In genomic region chr5:27140831-27141230, GRCh38 we compare ENCODE assay signal across 32 cellular contexts.
"Had no signal": no experiment of that assay in that cellular context is flagged by ENCODE, and none has a peak within 500 bp of the region (broad histone marks: within the 10 kb centered on the region; RNA-seq: fewer than 3 reads in every experiment).

No MANE protein-coding gene starts in this region.

- H3K27ac Mint-ChIP-seq: activated naive CD8-positive, alpha-beta T cell; naive thymus-derived CD4-positive, alpha-beta T cell; stimulated activated memory B cell treated with anti-CD40 and anti-IgM and Interleukin-4, amounts not matched to agents 10 μg/mL and 1 μg/mL and 100 μg/mL, for 72 hours had no signal

- H3K9me3 ChIP-seq: breast epithelium, colonic mucosa, gastroesophageal sphincter, pancreas, prostate gland, sigmoid colon, thyroid gland, upper lobe of right lung had no signal

- H3K36me3 ChIP-seq: breast epithelium, colonic mucosa, gastroesophageal sphincter, pancreas, prostate gland, sigmoid colon, stomach, thyroid gland, upper lobe of right lung, WERI-Rb-1 had no signal

- H3K36me3 Mint-ChIP-seq: activated naive CD8-positive, alpha-beta T cell; stimulated activated memory B cell treated with anti-CD40 and anti-IgM and Interleukin-4, amounts not matched to agents 10 μg/mL and 1 μg/mL and 100 μg/mL, for 72 hours had no signal

- H3K27me3 Mint-ChIP-seq: activated naive CD8-positive, alpha-beta T cell; central memory CD8-positive, alpha-beta T cell; naive thymus-derived CD4-positive, alpha-beta T cell; stimulated activated memory B cell treated with anti-CD40 and anti-IgM and Interleukin-4, amounts not matched to agents 10 μg/mL and 1 μg/mL and 100 μg/mL, for 72 hours had no signal

- DNase-seq: activated CD4-positive, alpha-beta T cell treated with anti-CD3 and anti-CD28 coated beads for 48 hours; activated CD4-positive, alpha-beta T cell treated with anti-CD3 and anti-CD28 coated beads, Interleukin-2, amount 50 U/mL, for 48 hours; activated CD8-positive, alpha-beta memory T cell treated with anti-CD3 and anti-CD28 coated beads for 24 hours; activated effector memory CD4-positive, alpha-beta T cell treated with Interleukin-2 at 50 U/mL for 16 hours; activated naive CD4-positive, alpha-beta T cell treated with Interleukin-2 at 50 U/mL for 16 hours; anterior cingulate cortex; colonic mucosa; effector CD8-positive, alpha-beta T cell; hippocampal formation; kidney; midbrain; naive thymus-derived CD4-positive, alpha-beta T cell; nucleus accumbens; pancreas; sigmoid colon; stimulated activated CD4-positive, alpha-beta T cell treated with anti-CD3 and anti-CD28 coated beads, Interleukin-1b, Interleukin-23, amount 100 ng/mL, for 48 hours; stimulated activated CD4-positive, alpha-beta T cell treated with anti-CD3 and anti-CD28 coated beads, Interleukin-4, amount 100 ng/mL, for 4 hours; stimulated activated CD8-positive, alpha-beta memory T cell treated with anti-CD3 and anti-CD28 coated beads, Interleukin-4, amount 100 ng/mL, for 48 hours; stomach; T-helper 9 cell; thyroid gland; upper lobe of right lung; WERI-Rb-1 had no signal

- H3K27me3 ChIP-seq: breast epithelium, colonic mucosa, gastroesophageal sphincter, pancreas, sigmoid colon, stomach, thyroid gland, upper lobe of right lung had no signal

- H3K4me1 Mint-ChIP-seq: central memory CD8-positive, alpha-beta T cell; naive thymus-derived CD4-positive, alpha-beta T cell; neural crest cell; stimulated activated memory B cell treated with anti-CD40 and anti-IgM and Interleukin-4, amounts not matched to agents 10 μg/mL and 1 μg/mL and 100 μg/mL, for 72 hours had no signal

- H3K27ac ChIP-seq: breast epithelium, colonic mucosa, gastroesophageal sphincter, pancreas, prostate gland, sigmoid colon, stomach, thyroid gland, upper lobe of right lung, WERI-Rb-1 had no signal

- H3K4me3 ChIP-seq: breast epithelium, colonic mucosa, gastroesophageal sphincter, pancreas, prostate gland, sigmoid colon, smooth muscle cell, stomach, thyroid gland, upper lobe of right lung had no signal

- H3K4me1 ChIP-seq: breast epithelium, colonic mucosa, gastroesophageal sphincter, pancreas, prostate gland, sigmoid colon, stomach, thyroid gland, upper lobe of right lung had no signal

- ATAC-seq: activated CD4-positive, CD25-positive, alpha-beta regulatory T cell treated with anti-CD3 and anti-CD28 coated beads, Interleukin-2, amount 50 U/mL, for 24 hours; gastroesophageal sphincter; naive thymus-derived CD4-positive, alpha-beta T cell; pancreas; stimulated activated memory B cell treated with anti-CD40 and anti-IgM and Interleukin-4, amounts not matched to agents 10 μg/mL and 1 μg/mL and 100 μg/mL, for 72 hours; upper lobe of right lung had no signal

- H3K4me3 Mint-ChIP-seq: activated naive CD8-positive, alpha-beta T cell; central memory CD8-positive, alpha-beta T cell; naive thymus-derived CD4-positive, alpha-beta T cell; neural crest cell; stimulated activated memory B cell treated with anti-CD40 and anti-IgM and Interleukin-4, amounts not matched to agents 10 μg/mL and 1 μg/mL and 100 μg/mL, for 72 hours had no signal
